8 cellular contexts compared by ENCODE assay signal in the genomic region with DNA sequence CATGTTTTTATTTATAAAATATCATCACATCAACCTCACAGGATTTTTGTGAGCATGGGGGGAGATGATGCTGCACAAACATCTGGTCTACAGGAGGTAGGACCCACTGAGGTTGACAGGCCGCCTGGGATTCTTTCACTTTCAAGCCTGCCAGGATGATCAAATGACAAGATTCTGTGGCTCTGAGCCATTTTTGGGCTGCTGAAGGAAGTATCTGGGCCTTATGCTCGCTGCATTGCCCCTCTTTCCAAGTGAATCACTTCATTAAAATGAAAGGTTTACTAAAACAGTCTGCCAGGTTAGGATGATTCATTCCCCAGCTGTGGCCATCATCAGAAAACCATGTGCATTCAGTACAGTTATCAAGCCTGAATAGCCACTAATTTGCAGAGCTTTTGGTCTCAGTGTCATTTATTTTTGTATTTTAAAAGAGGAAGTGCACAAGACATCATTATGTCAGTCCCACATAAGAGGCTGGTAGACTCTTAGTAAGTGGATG. TPM values are rescaled to one million over a fixed set of nuclear protein-coding genes. Genes with fewer than 3 reads are reported as not detected.
DNase-seq lines count a peak whose midpoint lies in the region; ATAC-seq and TF ChIP-seq lines count a peak whose summit lies in the region.

No MANE protein-coding gene starts in this region.

- DNase-seq in AG10803 (ENCODE audit: low read depth) (peak; percentile 98), HK-2 (ENCODE audit: unreplicated experiment) (peak; percentile 47), astrocyte of the hippocampus (ENCODE audit: low read depth, low spot score) (peak; percentile 90), medulla oblongata (ENCODE audit: extremely low spot score) (peak; percentile 70), NCI-H748 treated with DMSO at 0.1 percent for 48 hours (lab: John Stamatoyannopoulos, UW) (no peak)
- no peak for DNase-seq in activated effector memory CD4-positive, alpha-beta T cell treated with Interleukin-2 at 50 U/mL for 16 hours
- no peak for DNase-seq in activated naive CD4-positive, alpha-beta T cell treated with anti-CD3 and anti-CD28 coated beads for 36 hours

- no peaks in the 10 kb centered on the region for H3K9me3 Mint-ChIP-seq in activated naive CD4-positive, alpha-beta T cell treated with anti-CD3 and anti-CD28 coated beads for 36 hours

- ATAC-seq in GM19452 (IDR thresholded peaks at IDR 0.05; ENCODE audit: unreplicated experiment) = peak; percentile 70

- no peak for TF ChIP-seq CTCF in AG10803 (conservative IDR thresholded peaks at IDR 0.05; ENCODE audit: low read length)

- no peaks in the 10 kb centered on the region for H3K36me3 Mint-ChIP-seq in activated naive CD4-positive, alpha-beta T cell treated with anti-CD3 and anti-CD28 coated beads for 36 hours (ENCODE audit: low read depth)

- no peak overlapping the region for H3K27ac Mint-ChIP-seq in activated naive CD4-positive, alpha-beta T cell treated with anti-CD3 and anti-CD28 coated beads for 36 hours

- no peak overlapping the region for H3K4me3 ChIP-seq in AG10803 (ENCODE audit: low read length)

- H3K27me3 Mint-ChIP-seq in activated naive CD4-positive, alpha-beta T cell treated with anti-CD3 and anti-CD28 coated beads for 36 hours (ENCODE audit: low read depth) = peaks cover 16% of the 10 kb centered on the region

- H3K4me1 Mint-ChIP-seq in activated naive CD4-positive, alpha-beta T cell treated with anti-CD3 and anti-CD28 coated beads for 36 hours (ENCODE audit: low read depth) = no peaks in the 10 kb centered on the region

- CTCF ChIA-PET in activated naive CD4-positive, alpha-beta T cell treated with anti-CD3 and anti-CD28 coated beads for 36 hours (lab: Charles Lee) = no interaction called here

- intact Hi-C loops in activated naive CD4-positive, alpha-beta T cell treated with anti-CD3 and anti-CD28 coated beads for 36 hours (cut with micrococcal nuclease) = no loop called here

- H3K4me3 Mint-ChIP-seq in activated naive CD4-positive, alpha-beta T cell treated with anti-CD3 and anti-CD28 coated beads for 36 hours = no peak overlapping the region

RNA-seq across cellular contexts. Expression of a gene that starts 34.4 kb away (rescaled TPM):
- under 1 TPM; 0.30 to 0.31 TPM for total RNA-seq in activated naive CD4-positive, alpha-beta T cell treated with anti-CD3 and anti-CD28 coated beads for 36 hours

Comparison
In these comparisons a context has a peak if more than half of its experiments do, and no peak if none do; other contexts are left out.
1. DNase-seq: peak in AG10803 (single experiment), HK-2 (single experiment), astrocyte of the hippocampus (single experiment) and medulla oblongata (single experiment); none in activated effector memory CD4-positive, alpha-beta T cell treated with Interleukin-2 at 50 U/mL for 16 hours (single experiment), activated naive CD4-positive, alpha-beta T cell treated with anti-CD3 and anti-CD28 coated beads for 36 hours (single experiment) and NCI-H748 treated with DMSO at 0.1 percent for 48 hours (single experiment).